10 cellular contexts compared by ENCODE assay signal in genomic region chr12:31966558-31967205, GRCh38. TPM values are rescaled to one million over a fixed set of nuclear protein-coding genes. Genes with fewer than 3 reads are reported as not detected.
DNase-seq lines count a peak whose midpoint lies in the region; ATAC-seq and TF ChIP-seq lines count a peak whose summit lies in the region.
"Had no signal": no experiment of that assay in that cellular context is flagged by ENCODE, and none has a peak within 500 bp of the region (broad histone marks: within the 10 kb centered on the region; RNA-seq: fewer than 3 reads in every experiment).

No MANE protein-coding gene starts in this region.

- H3K36me3 ChIP-seq in OCI-LY7 (ENCODE audit: insufficient read depth, low read length) (peaks cover 95% of the 10 kb centered on the region), neutrophil (peaks cover 95% of the 10 kb centered on the region)

- no peaks in the 10 kb centered on the region for H3K9me3 Mint-ChIP-seq in endothelial cell (ENCODE audit: unreplicated experiment)

- peaks cover 91% of the 10 kb centered on the region for H3K79me2 ChIP-seq in OCI-LY7 (ENCODE audit: insufficient read depth, low read depth, low read length)

- H3K9me3 ChIP-seq in OCI-LY7 (ENCODE audit: low read length) (peaks cover 45% of the 10 kb centered on the region), neutrophil (peaks cover 2% of the 10 kb centered on the region)
- H3K9me3 ChIP-seq: SJCRH30 had no signal

- in situ Hi-C loops in G401 (cut with HindIII; ENCODE audit: low sequenced_read_pairs), result no loop called here

- H3K36me3 Mint-ChIP-seq in endothelial cell (ENCODE audit: low read depth, unreplicated experiment), result peaks cover 59% of the 10 kb centered on the region

- no peaks in the 10 kb centered on the region for H3K9me2 ChIP-seq in OCI-LY7 (ENCODE audit: insufficient read depth, low read length)

- CTCF ChIA-PET in OCI-LY7 (lab: Charles Lee; ENCODE audit: unreplicated experiment), result no interaction called here

- ATAC-seq in left colon, result no peak

- H3K27ac Mint-ChIP-seq in endothelial cell (ENCODE audit: unreplicated experiment), result peak overlapping the region; percentile 25

- peak; percentile 52 for DNase-seq in G401 (ENCODE audit: low spot score)
- DNase-seq in OCI-LY7 (ENCODE audit: low spot score), result no peak
- DNase-seq in endothelial cell (ENCODE audit: low spot score), result no peak
- DNase-seq in AG20443 (ENCODE audit: low spot score), result no peak
- DNase-seq in DMS153 treated with DMSO at 0.1 percent for 48 hours (lab: John Stamatoyannopoulos, UW; ENCODE audit: unreplicated experiment), result no peak
- no peak for DNase-seq in left colon
- DNase-seq in HPDE6-E6E7 (ENCODE audit: extremely low spot score), result no peak
- DNase-seq: NCI-H2171 treated with DMSO at 0.1 percent for 48 hours, SJCRH30 had no signal

- no peaks in the 10 kb centered on the region; the same call in 1 of the 2 replicates for H4K20me1 ChIP-seq in OCI-LY7 (ENCODE audit: insufficient read depth, low read length)

- peaks cover 1% of the 10 kb centered on the region for H3K27me3 Mint-ChIP-seq in endothelial cell (ENCODE audit: unreplicated experiment)

- no peak for TF ChIP-seq CTCF in OCI-LY7 (conservative IDR thresholded peaks at IDR 0.05; ENCODE audit: low read length)
- TF ChIP-seq CTCF in endothelial cell (IDR thresholded peaks at IDR 0.05; ENCODE audit: unreplicated experiment), result no peak
- TF ChIP-seq CTCF in neutrophil (IDR thresholded peaks at IDR 0.05), result no peak

- no peaks in the 10 kb centered on the region for H3K27me3 ChIP-seq in neutrophil
- H3K27me3 ChIP-seq: SJCRH30 had no signal

- no peak overlapping the region for H3K4me3 Mint-ChIP-seq in endothelial cell (ENCODE audit: unreplicated experiment)

- H2AFZ ChIP-seq in OCI-LY7 (ENCODE audit: low read length), result no peak overlapping the region

- H3K4me1 ChIP-seq in OCI-LY7 (ENCODE audit: insufficient read depth, low read length, poor library complexity, severe bottlenecking), result peaks cover 27% of the 10 kb centered on the region
- peaks cover 69 to 93% of the 10 kb centered on the region in 2 experiments for H3K4me1 ChIP-seq in neutrophil (ENCODE audit: control insufficient read depth in 1 of 2, insufficient read depth in 1 of 2, low read depth in 1 of 2, low read length in 1 of 2)
- H3K4me1 ChIP-seq: SJCRH30 had no signal

- H3K4me1 Mint-ChIP-seq in endothelial cell (ENCODE audit: unreplicated experiment), result peaks cover 15% of the 10 kb centered on the region

- POLR2A ChIA-PET in OCI-LY7 (lab: Charles Lee), result interaction anchor here (0.6 to 1.1 kb wide), 3 partner anchors 49 to 1269 kb away, joined by 3 to 5 read pairs (median 4); no protein-coding TSS in a partner anchor

- H3K27ac ChIP-seq in OCI-LY7 (ENCODE audit: low read depth, low read length, poor library complexity, severe bottlenecking), result no peak overlapping the region
- H3K27ac ChIP-seq in neutrophil, result peak overlapping the region; percentile 100
- H3K27ac ChIP-seq: SJCRH30 had no signal

- no TSS peak for BruUV-seq in OCI-LY7 (replicated peaks; lab: Mats Ljungman, UMichigan)

- peak overlapping the region; percentile 31; the same call in 1 of the 2 replicates for H3K4me2 ChIP-seq in OCI-LY7 (ENCODE audit: low read length)

- intact Hi-C loops in OCI-LY7 (cut with micrococcal nuclease; ENCODE audit: unreplicated experiment) (no loop called here), left colon (cut with DNase I, micrococcal nuclease) (no loop called here)

- no peak overlapping the region for H3K4me3 ChIP-seq in OCI-LY7 (ENCODE audit: low read depth, low read length, poor library complexity, severe bottlenecking)
- peak overlapping the region in 1 of 2 experiments; percentile 83 for H3K4me3 ChIP-seq in neutrophil (ENCODE audit: low read depth in 1 of 2, low read length in 1 of 2)
- H3K4me3 ChIP-seq: SJCRH30 had no signal

RNA-seq across cellular contexts. Expression of gene RESF1, which starts 7.5 kb away (rescaled TPM):
- 6.2 and 9.3 TPM in 2 replicates for total RNA-seq in G401 (2014; rRNA removed; shearing (Covaris generic))
- total RNA-seq in OCI-LY7 (2014; rRNA removed; shearing (Covaris generic)), result 53.3 and 70.4 TPM in 2 replicates
- total RNA-seq in OCI-LY7 (2022), result 46.3 and 60.8 TPM in 2 replicates
- 104 TPM for total RNA-seq in endothelial cell (ENCODE audit: unreplicated experiment)
- 10 to 100 TPM; 27.7 to 38.2 TPM for total RNA-seq in left colon
